Comparison of ENCODE assay signal across 9 cellular contexts in genomic region chr7:129434172-129434845, GRCh38. TPM values are rescaled to one million over a fixed set of nuclear protein-coding genes. Genes with fewer than 3 reads are reported as not detected.
A peak's percentile ranks its signal among the peaks of the same experiment; 100 is the strongest.
DNase-seq lines count a peak whose midpoint lies in the region; ATAC-seq, FAIRE-seq and TF ChIP-seq lines count a peak whose summit lies in the region.
"Had no signal": no experiment of that assay in that cellular context is flagged by ENCODE, and none has a peak within 500 bp of the region (broad histone marks: within the 10 kb centered on the region; RNA-seq: fewer than 3 reads in every experiment).

STRIP2 (plus strand) TSS chr7:129434432; CDS start chr7:129434473, 41 bp downstream.

- H3K79me2 ChIP-seq in HepG2 (ENCODE audit: insufficient read depth, low read length) = no peaks in the 10 kb centered on the region

- ATAC-seq in GM19372 (IDR thresholded peaks at IDR 0.05; ENCODE audit: low read depth, unreplicated experiment) (peak; percentile 96), HG03520 (IDR thresholded peaks at IDR 0.05; ENCODE audit: unreplicated experiment) (peak; percentile 89), HepG2 (peak; percentile 95)

- WGBS in HepG2 (ENCODE audit: low lambda C conversion rate) = under 1% methylated on average over 21 of the region's 74 CpGs

- peaks cover 26% of the 10 kb centered on the region for H3K36me3 Mint-ChIP-seq in activated CD4-positive, alpha-beta T cell treated with anti-CD3 and anti-CD28 coated beads, Interleukin-2, amount 10 ng/mL, durations not matched to agents 24 days and 14 days (ENCODE audit: low read depth)

- H3K9me3 Mint-ChIP-seq in activated CD4-positive, alpha-beta T cell treated with anti-CD3 and anti-CD28 coated beads, Interleukin-2, amount 10 ng/mL, durations not matched to agents 24 days and 14 days = no peaks in the 10 kb centered on the region

- TF ChIP-seq RAD21 in HepG2 (CRISPR knock-in tag; IDR thresholded peaks at IDR 0.05) = no peak; the same call in 1 of the 2 replicates

- CTCF ChIA-PET in HepG2 (lab: Yijun Ruan, JAX; ENCODE audit: low intra/inter-chr PET ratio, low total read pairs) = no interaction called here

- H3K27me3 ChIP-seq in HepG2 (ENCODE audit: control insufficient read depth in 1 of 2, insufficient read depth in 2 of 2, low read length in 2 of 2) = no peaks in the 10 kb centered on the region

- H3K4me3 Mint-ChIP-seq in activated CD4-positive, alpha-beta T cell treated with anti-CD3 and anti-CD28 coated beads, Interleukin-2, amount 10 ng/mL, durations not matched to agents 24 days and 14 days = peak within 1 kb of the TSS; percentile 92

- peak within 1 kb of the TSS; percentile 76 for H3K9ac ChIP-seq in HepG2 (ENCODE audit: insufficient read depth, low read depth, low read length)

- no peak for TF ChIP-seq EP300 in HepG2 (IDR thresholded peaks at IDR 0.05; ENCODE audit: low read depth in 2 of 2, low read length in 2 of 2)
- no peak for TF ChIP-seq EP300 in HepG2 (CRISPR knock-in tag; IDR thresholded peaks at IDR 0.05; ENCODE audit: borderline replicate concordance)

- intact Hi-C loops in activated CD4-positive, alpha-beta T cell treated with anti-CD3 and anti-CD28 coated beads, Interleukin-2, amount 10 ng/mL, durations not matched to agents 24 days and 14 days (cut with micrococcal nuclease) = loop anchor here (1.0 to 10.0 kb wide), 3 partner anchors 29 to 1580 kb away; no protein-coding TSS in a partner anchor
- intact Hi-C loops in HepG2 (cut with micrococcal nuclease; ENCODE audit: unreplicated experiment) = no loop called here

- peak; percentile 90 for DNase-seq in CD1c-positive myeloid dendritic cell (ENCODE audit: extremely low spot score)
- peak; percentile 85 to 97 for DNase-seq in NCI-H526 (lab: John Stamatoyannopoulos, UW)
- peak; percentile 99 for DNase-seq in activated CD4-positive, alpha-beta T cell treated with anti-CD3 and anti-CD28 coated beads, Interleukin-2, amount 10 ng/mL, durations not matched to agents 24 days and 14 days
- DNase-seq in cortex of kidney (lab: John Stamatoyannopoulos, UW) = peak; percentile 58
- peak; percentile 80 for DNase-seq in HepG2 (ENCODE audit: low spot score)
- DNase-seq in stimulated activated CD4-positive, alpha-beta T cell treated with anti-CD3 and anti-CD28 coated beads, Interleukin-2, amount 100 ng/mL, for 48 hours = peak; percentile 91 to 94

- H3K4me1 ChIP-seq in HepG2 (ENCODE audit: insufficient read depth, low read length) = peaks cover 30% of the 10 kb centered on the region

- H3K27me3 Mint-ChIP-seq in activated CD4-positive, alpha-beta T cell treated with anti-CD3 and anti-CD28 coated beads, Interleukin-2, amount 10 ng/mL, durations not matched to agents 24 days and 14 days = peaks cover 6% of the 10 kb centered on the region

- peaks cover 33% of the 10 kb centered on the region for H3K4me1 Mint-ChIP-seq in activated CD4-positive, alpha-beta T cell treated with anti-CD3 and anti-CD28 coated beads, Interleukin-2, amount 10 ng/mL, durations not matched to agents 24 days and 14 days

- peak within 1 kb of the TSS; percentile 78 for H2AFZ ChIP-seq in HepG2 (ENCODE audit: low read length)

- H3K27ac ChIP-seq in HepG2 (ENCODE audit: extremely low read length, insufficient read depth, low read length) = peak within 1 kb of the TSS; percentile 57

- no peaks in the 10 kb centered on the region for H3K36me3 ChIP-seq in HepG2 (replicated peaks in 1 of 2; ENCODE audit: control insufficient read depth in 1 of 2, insufficient read depth in 2 of 2, low read length in 2 of 2)

- peak within 1 kb of the TSS; percentile 90 for H3K27ac Mint-ChIP-seq in activated CD4-positive, alpha-beta T cell treated with anti-CD3 and anti-CD28 coated beads, Interleukin-2, amount 10 ng/mL, durations not matched to agents 24 days and 14 days

- peak within 1 kb of the TSS; percentile 68 to 87 (median 75) for H3K4me3 ChIP-seq in HepG2 (replicated peaks in 1 of 3; ENCODE audit: insufficient read depth in 1 of 3, low read depth in 2 of 3, low read length in 3 of 3)

- TF ChIP-seq POLR2A in HepG2 (IDR thresholded peaks at IDR 0.05; ENCODE audit: insufficient read depth in 1 of 2, low read depth in 2 of 2, low read length in 2 of 2) = peak; percentile 56 to 74; a peak in 2 of 4 replicates

- no peak for FAIRE-seq in HepG2 (lab: Jason Lieb, UNC)
- FAIRE-seq: islet of Langerhans had no signal

- TF ChIP-seq CTCF in HepG2 (CRISPR knock-in tag; IDR thresholded peaks at IDR 0.05) = no peak

- BruUV-seq in HepG2 (replicated peaks; lab: Mats Ljungman, UMichigan) = no TSS peak

- POLR2A ChIA-PET in HepG2 (lab: Yijun Ruan, JAX) = interaction anchor here (0.8 to 1.8 kb wide), 5 partner anchors 8 to 216 kb away, joined by 3 to 4 read pairs (median 3); no protein-coding TSS in a partner anchor

- peak within 1 kb of the TSS; percentile 98 for H3K4me2 ChIP-seq in HepG2 (ENCODE audit: low read depth, low read length)

- no peaks in the 10 kb centered on the region for H3K9me3 ChIP-seq in HepG2 (ENCODE audit: low read length)

- H4K20me1 ChIP-seq in HepG2 (ENCODE audit: insufficient read depth, low read length) = no peaks in the 10 kb centered on the region

- in situ Hi-C loops in HepG2 (cut with HindIII; ENCODE audit: extremely low pct_ligation_motif_present, low pct_unique_long_range_greater_than_20kb) = no loop called here

TF ChIP-seq in HepG2, 621 proteins besides CTCF, POLR2A, EP300 and RAD21 (continues in another document):
- TF ChIP-seq GATAD1 (CRISPR knock-in tag; IDR thresholded peaks at IDR 0.05) = peak; percentile 44; the same call in 1 of the 2 replicates
- peak; percentile 54; the same call in 1 of the 2 replicates for TF ChIP-seq ZNF430 (CRISPR knock-in tag; IDR thresholded peaks at IDR 0.05)
- 0 out of 2 replicates have a peak, but pooled peaks have one; percentile 14 for TF ChIP-seq SNAI1 (CRISPR knock-in tag; IDR thresholded peaks at IDR 0.05; ENCODE audit: borderline replicate concordance)
- TF ChIP-seq ZNF496 (CRISPR knock-in tag; IDR thresholded peaks at IDR 0.05; ENCODE audit: insufficient replicate concordance) = no peak
- peak; percentile 96 for TF ChIP-seq SP4 (CRISPR knock-in tag; IDR thresholded peaks at IDR 0.05)
- TF ChIP-seq HNF1A (IDR thresholded peaks at IDR 0.05; ENCODE audit: low read depth) = no peak
- no peak for TF ChIP-seq HNF1A (CRISPR knock-in tag; IDR thresholded peaks at IDR 0.05; ENCODE audit: borderline replicate concordance)
- peak; percentile 53; the same call in 1 of the 2 replicates for TF ChIP-seq ARID2 (CRISPR knock-in tag; IDR thresholded peaks at IDR 0.05; ENCODE audit: borderline replicate concordance)
- no peak for TF ChIP-seq NPAS2 (CRISPR knock-in tag; IDR thresholded peaks at IDR 0.05; ENCODE audit: borderline replicate concordance)

RNA-seq across cellular contexts. Expression of gene STRIP2, which starts in this region (rescaled TPM):
- 86.6 and 89.6 TPM in 2 replicates for total RNA-seq in activated CD4-positive, alpha-beta T cell treated with anti-CD3 and anti-CD28 coated beads, Interleukin-2, amount 10 ng/mL, durations not matched to agents 24 days and 14 days
- total RNA-seq in HepG2 (2016; rRNA removed; fragmentation: Illumina TruSeq; extraction: Trizol) = 3.8 and 8.2 TPM in 2 replicates
- 0.71 and 0.97 TPM in 2 replicates for total RNA-seq in HepG2 (2016; cell fraction: cytosol; rRNA removed; fragmentation: Illumina TruSeq; extraction: Trizol; ENCODE audit: low read depth)
- total RNA-seq in HepG2 (2016; cell fraction: insoluble cytoplasmic fraction; rRNA removed; fragmentation: Illumina TruSeq; extraction: Trizol) = 3.5 and 7.5 TPM in 2 replicates
- total RNA-seq in HepG2 (2016; cell fraction: membrane; rRNA removed; fragmentation: Illumina TruSeq; extraction: Trizol) = 1.2 and 1.4 TPM in 2 replicates
- total RNA-seq in HepG2 (2016; cell fraction: nucleus; rRNA removed; fragmentation: Illumina TruSeq; extraction: Trizol) = 14.1 and 16.6 TPM in 2 replicates
- 3.6 and 3.9 TPM in 2 replicates for polyA plus RNA-seq in HepG2 (2011; rRNA removed)
- 0.67 and 0.81 TPM in 2 replicates for polyA plus RNA-seq in HepG2 (2011; cell fraction: cytosol; rRNA removed)
- polyA plus RNA-seq in HepG2 (2011; cell fraction: nucleus; rRNA removed) = 11.8 and 16.8 TPM in 2 replicates
- polyA plus RNA-seq in HepG2 (2012) = 1.4 and 2.1 TPM in 2 replicates
- 0.27 and 0.29 TPM in 2 replicates for polyA plus RNA-seq in HepG2 (2016; cell fraction: cytosol; fragmentation: Illumina TruSeq; extraction: Trizol; ENCODE audit: low read depth)
- 2.0 and 2.9 TPM in 2 replicates for polyA plus RNA-seq in HepG2 (2016; cell fraction: insoluble cytoplasmic fraction; fragmentation: Illumina TruSeq; extraction: Trizol; ENCODE audit: low read depth)
- polyA plus RNA-seq in HepG2 (2016; cell fraction: membrane; fragmentation: Illumina TruSeq; extraction: Trizol; ENCODE audit: low read depth) = 0.64 and 0.73 TPM in 2 replicates
- 29.1 and 31.2 TPM in 2 replicates for polyA plus RNA-seq in HepG2 (2016; cell fraction: nucleus; fragmentation: Illumina TruSeq; extraction: Trizol; ENCODE audit: insufficient read depth, low read depth)
- 2.4 and 13.2 TPM in 2 replicates for polyA minus RNA-seq in HepG2 (2011; rRNA and poly(A)+ RNA removed; ENCODE audit: low replicate concordance)
- polyA minus RNA-seq in HepG2 (2011; cell fraction: cytosol; rRNA and poly(A)+ RNA removed) = 0.97 and 1.2 TPM in 2 replicates
- 5.3 and 5.7 TPM in 2 replicates for polyA minus RNA-seq in HepG2 (2011; cell fraction: nucleus; rRNA and poly(A)+ RNA removed)

Comparison
In these comparisons a context has a peak if more than half of its experiments do, and no peak if none do; other contexts are left out.
1. Peak in every context shown above with its lines: DNase-seq, ATAC-seq, H3K4me3 ChIP-seq and H3K27ac ChIP-seq.